Comparison of ENCODE assay signal across 14 cellular contexts in genomic region chr10:44576715-44577191, GRCh38.
A peak's percentile ranks its signal among the peaks of the same experiment; 100 is the strongest.
DNase-seq lines count a peak whose midpoint lies in the region; ATAC-seq and TF ChIP-seq lines count a peak whose summit lies in the region.
"Had no signal": no experiment of that assay in that cellular context is flagged by ENCODE, and none has a peak within 500 bp of the region (broad histone marks: within the 10 kb centered on the region; RNA-seq: fewer than 3 reads in every experiment).

No MANE protein-coding gene starts in this region.

- H3F3A ChIP-seq in MM.1S (ENCODE audit: insufficient read depth, low read length) (no peaks in the 10 kb centered on the region), GM23338 (replicated peaks; ENCODE audit: low read depth) (no peaks in the 10 kb centered on the region)

- peaks cover 3% of the 10 kb centered on the region for H3K9me3 Mint-ChIP-seq in GM23338

- no peak overlapping the region for H3K27ac Mint-ChIP-seq in GM23338
- H3K27ac Mint-ChIP-seq: activated CD4-positive, alpha-beta T cell treated with anti-CD3 and anti-CD28 coated beads for 36 hours; IgD-negative memory B cell had no signal

- H3K79me2 ChIP-seq in MM.1S (ENCODE audit: low read length), result no peaks in the 10 kb centered on the region
- no peaks in the 10 kb centered on the region for H3K79me2 ChIP-seq in GM23338 (replicated peaks; ENCODE audit: insufficient read depth)

- H3K9me3 ChIP-seq in aorta (ENCODE audit: control insufficient read depth, low read length) (no peaks in the 10 kb centered on the region), MM.1S (replicated peaks; ENCODE audit: insufficient read depth, low read length) (no peaks in the 10 kb centered on the region)
- H3K9me3 ChIP-seq: BLaER1 had no signal

- ATAC-seq in aorta (ENCODE audit: low FRiP score), result peak; percentile 80
- no peak for ATAC-seq in GM23338
- ATAC-seq: activated CD4-positive, alpha-beta T cell treated with anti-CD3 and anti-CD28 coated beads for 36 hours had no signal

- no peaks in the 10 kb centered on the region for H3K27me3 ChIP-seq in aorta (ENCODE audit: control insufficient read depth in 1 of 2, insufficient read depth in 2 of 2, low read length in 1 of 2)
- no peaks in the 10 kb centered on the region for H3K27me3 ChIP-seq in MM.1S (replicated peaks; ENCODE audit: insufficient read depth, low read length)
- no peaks in the 10 kb centered on the region for H3K27me3 ChIP-seq in GM23338 (ENCODE audit: insufficient read depth)
- H3K27me3 ChIP-seq: BLaER1 had no signal

- H3K9ac ChIP-seq in MM.1S (ENCODE audit: low read length), result no peak overlapping the region
- H3K9ac ChIP-seq: BLaER1 had no signal

- H3K27ac ChIP-seq in aorta (ENCODE audit: low read depth in 1 of 2, low read length in 2 of 2) (no peak overlapping the region), MM.1S (ENCODE audit: low read length) (no peak overlapping the region), GM23338 (ENCODE audit: low read depth) (no peak overlapping the region)
- H3K27ac ChIP-seq: BLaER1 had no signal

- no peak overlapping the region for H2AFZ ChIP-seq in MM.1S (ENCODE audit: low read length)
- no peak overlapping the region for H2AFZ ChIP-seq in GM23338

- H3K4me3 ChIP-seq in aorta (ENCODE audit: low read length in 2 of 2) (no peak overlapping the region), MM.1S (ENCODE audit: low read length) (no peak overlapping the region), GM23338 (no peak overlapping the region)
- H3K4me3 ChIP-seq: BLaER1 had no signal

- intact Hi-C loops in aorta (cut with DNase I), result loop anchor here in 1 of 2 donors (10.0 kb wide), 1 partner anchor 168 kb away; no protein-coding TSS in a partner anchor

- H3K36me3 Mint-ChIP-seq in GM23338 (ENCODE audit: low read depth), result no peaks in the 10 kb centered on the region
- H3K36me3 Mint-ChIP-seq: IgD-negative memory B cell had no signal

- H4K20me1 ChIP-seq in MM.1S (ENCODE audit: insufficient read depth, low read length) (no peaks in the 10 kb centered on the region), GM23338 (replicated peaks; ENCODE audit: insufficient read depth) (no peaks in the 10 kb centered on the region)
- H4K20me1 ChIP-seq: BLaER1 had no signal

- H3K4me3 Mint-ChIP-seq in GM23338, result no peak overlapping the region
- H3K4me3 Mint-ChIP-seq: activated CD4-positive, alpha-beta T cell treated with anti-CD3 and anti-CD28 coated beads for 36 hours; IgD-negative memory B cell; neural crest cell had no signal

- WGBS in aorta, 2 donors, result 74 to 82% methylated on average over 6 of the region's 6 CpGs

- H3K4me1 ChIP-seq in aorta (ENCODE audit: control insufficient read depth in 1 of 2, insufficient read depth in 2 of 2, low read length in 2 of 2) (no peaks in the 10 kb centered on the region), MM.1S (ENCODE audit: low read length) (no peaks in the 10 kb centered on the region), GM23338 (ENCODE audit: insufficient read depth) (no peaks in the 10 kb centered on the region)
- H3K4me1 ChIP-seq: BLaER1 had no signal

- no peak for TF ChIP-seq CTCF in MM.1S (IDR thresholded peaks at IDR 0.05; ENCODE audit: low read length)
- TF ChIP-seq CTCF in GM23338 (conservative IDR thresholded peaks at IDR 0.05; ENCODE audit: low read depth in 2 of 2), result no peak

- no peaks in the 10 kb centered on the region for H3K9me2 ChIP-seq in MM.1S (replicated peaks; ENCODE audit: insufficient read depth, low read length)
- 0 out of 2 replicates have a peak, but pooled peaks cover 4% of the 10 kb centered on the region for H3K9me2 ChIP-seq in GM23338 (ENCODE audit: insufficient read depth)

- H3K36me3 ChIP-seq in aorta (ENCODE audit: control insufficient read depth in 1 of 2, insufficient read depth in 2 of 2, low read length in 1 of 2) (no peaks in the 10 kb centered on the region), MM.1S (replicated peaks; ENCODE audit: insufficient read depth, low read length) (no peaks in the 10 kb centered on the region), GM23338 (ENCODE audit: insufficient read depth) (no peaks in the 10 kb centered on the region)
- H3K36me3 ChIP-seq: BLaER1 had no signal

- peaks cover 8% of the 10 kb centered on the region for H3K27me3 Mint-ChIP-seq in GM23338 (ENCODE audit: insufficient read depth, low read depth, poor library complexity)
- H3K27me3 Mint-ChIP-seq: activated CD4-positive, alpha-beta T cell treated with anti-CD3 and anti-CD28 coated beads for 36 hours; IgD-negative memory B cell had no signal

- peak; percentile 28 for DNase-seq in stimulated activated naive CD4-positive, alpha-beta T cell treated with Interleukin-2 at 50 U/mL for 16 hours (lab: John Stamatoyannopoulos, UW)
- no peak for DNase-seq in stimulated activated naive CD4-positive, alpha-beta T cell (lab: John Stamatoyannopoulos, UW)
- DNase-seq in fibroblast of peridontal ligament (ENCODE audit: extremely low read depth) (peak; percentile 38), midbrain (lab: John Stamatoyannopoulos, UW) (peak; percentile 0), aorta (no peak), MM.1S (no peak), GM23338 (ENCODE audit: low spot score) (no peak), A172 (ENCODE audit: low spot score) (no peak)
- DNase-seq: activated CD4-positive, alpha-beta T cell treated with anti-CD3 and anti-CD28 coated beads for 36 hours; activated naive CD4-positive, alpha-beta T cell treated with anti-CD3 and anti-CD28 coated beads, Interleukin-2, amount 50 U/mL, for 16 hours; NCI-H1930 had no signal

- no peak overlapping the region for H3K4me2 ChIP-seq in MM.1S (ENCODE audit: low read depth, low read length)
- H3K4me2 ChIP-seq in GM23338, result no peak overlapping the region
- H3K4me2 ChIP-seq: BLaER1 had no signal

- H3K4me1 Mint-ChIP-seq in GM23338, result no peaks in the 10 kb centered on the region
- H3K4me1 Mint-ChIP-seq: activated CD4-positive, alpha-beta T cell treated with anti-CD3 and anti-CD28 coated beads for 36 hours; IgD-negative memory B cell had no signal

TF ChIP-seq in GM23338, 12 proteins besides CTCF, POLR2A, EP300 and RAD21 (continues in another document):
- TF ChIP-seq STAT1 (IDR thresholded peaks at IDR 0.05; ENCODE audit: unreplicated experiment), result no peak
- no peak for TF ChIP-seq REST (IDR thresholded peaks at IDR 0.05; ENCODE audit: unreplicated experiment)
- TF ChIP-seq ZNF331 (CRISPR knock-in tag; IDR thresholded peaks at IDR 0.05; ENCODE audit: low read depth), result no peak
- TF ChIP-seq JUNB (IDR thresholded peaks at IDR 0.05; ENCODE audit: unreplicated experiment), result no peak
- no peak for TF ChIP-seq EZH2 (IDR thresholded peaks at IDR 0.05; ENCODE audit: low read depth, unreplicated experiment)
- TF ChIP-seq CREB1 (CRISPR knock-in tag; IDR thresholded peaks at IDR 0.05; ENCODE audit: low read depth), result no peak
- TF ChIP-seq EZH2phosphoT487 (IDR thresholded peaks at IDR 0.05; ENCODE audit: unreplicated experiment), result no peak

Comparison
In these comparisons a context has a peak if more than half of its experiments do, and no peak if none do; other contexts are left out.
1. DNase-seq: peak in stimulated activated naive CD4-positive, alpha-beta T cell treated with Interleukin-2 at 50 U/mL for 16 hours (single experiment), fibroblast of peridontal ligament (single experiment) and midbrain (single experiment); none in stimulated activated naive CD4-positive, alpha-beta T cell (0 of 6), aorta (0 of 2), MM.1S (single experiment), GM23338 (single experiment) and A172 (single experiment).